1 cellular context compared by ENCODE assay signal in the genomic region with DNA sequence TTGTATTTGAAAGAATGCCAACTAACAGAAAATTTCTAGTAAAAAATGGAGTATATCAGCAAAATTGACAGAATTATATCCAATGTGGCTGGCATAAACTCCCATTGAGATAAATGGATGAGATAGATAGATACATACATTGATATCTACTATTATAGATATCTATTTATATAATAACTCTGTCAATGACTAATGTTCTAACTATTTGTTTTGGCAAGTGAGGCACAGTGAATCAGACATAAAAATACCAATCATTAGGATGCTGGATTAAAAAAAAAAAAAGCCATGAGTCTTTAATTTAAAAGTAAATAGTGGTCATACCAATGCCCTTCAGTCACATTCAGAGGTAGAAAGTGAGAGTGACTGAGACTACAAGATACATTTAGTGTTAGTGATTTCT.
TF ChIP-seq lines count a peak whose summit lies in the region.

No MANE protein-coding gene starts in this region.

TF ChIP-seq in HepG2, 621 proteins besides CTCF, POLR2A, EP300 and RAD21 (continued from another document):
- TF ChIP-seq CHD2 (IDR thresholded peaks at IDR 0.05; ENCODE audit: low read depth, low read length) (no peak), MIER2 (CRISPR knock-in tag; IDR thresholded peaks at IDR 0.05) (no peak), ZNF567 (CRISPR knock-in tag; IDR thresholded peaks at IDR 0.05; ENCODE audit: borderline replicate concordance) (no peak), ZNF484 (CRISPR knock-in tag; IDR thresholded peaks at IDR 0.05; ENCODE audit: borderline replicate concordance, low read depth) (no peak), ESRRA (CRISPR knock-in tag; IDR thresholded peaks at IDR 0.05; ENCODE audit: low read depth) (no peak), ZFYVE20 (CRISPR knock-in tag; IDR thresholded peaks at IDR 0.05; ENCODE audit: borderline replicate concordance, low read depth) (no peak), NFRKB (IDR thresholded peaks at IDR 0.05) (no peak), ZNF724P (CRISPR knock-in tag; IDR thresholded peaks at IDR 0.05; ENCODE audit: borderline replicate concordance) (no peak), ZSCAN25 (CRISPR knock-in tag; IDR thresholded peaks at IDR 0.05) (no peak), ZFP36L2 (CRISPR knock-in tag; IDR thresholded peaks at IDR 0.05) (no peak)
- TF ChIP-seq, protein P1, sequence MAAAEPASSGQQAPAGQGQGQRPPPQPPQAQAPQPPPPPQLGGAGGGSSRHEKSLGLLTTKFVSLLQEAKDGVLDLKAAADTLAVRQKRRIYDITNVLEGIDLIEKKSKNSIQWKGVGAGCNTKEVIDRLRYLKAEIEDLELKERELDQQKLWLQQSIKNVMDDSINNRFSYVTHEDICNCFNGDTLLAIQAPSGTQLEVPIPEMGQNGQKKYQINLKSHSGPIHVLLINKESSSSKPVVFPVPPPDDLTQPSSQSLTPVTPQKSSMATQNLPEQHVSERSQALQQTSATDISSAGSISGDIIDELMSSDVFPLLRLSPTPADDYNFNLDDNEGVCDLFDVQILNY (CRISPR knock-in tag; conservative IDR thresholded peaks at IDR 0.05) = no peak
